ENCODE assay signal across 14 cellular contexts in the genomic region with DNA sequence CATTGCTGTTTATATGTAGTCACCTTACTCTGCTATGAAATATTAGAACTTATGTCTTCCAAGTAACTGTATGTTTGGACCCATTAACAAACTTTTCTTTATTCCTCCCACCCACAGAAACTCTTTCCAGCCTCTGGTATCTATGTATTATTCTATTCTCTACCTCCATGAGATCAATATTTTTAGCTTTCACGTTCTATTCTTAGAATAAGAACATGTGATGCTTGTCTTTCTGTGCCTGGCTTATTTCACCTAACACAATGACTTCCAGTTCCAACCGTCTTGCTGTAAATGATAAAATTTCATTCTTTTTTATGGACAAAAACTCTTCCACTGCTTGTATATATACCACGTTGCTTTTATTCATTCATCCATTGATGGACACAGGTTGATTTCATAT. TPM values are rescaled to one million over a fixed set of nuclear protein-coding genes. Genes with fewer than 3 reads are reported as not detected.
DNase-seq lines count a peak whose midpoint lies in the region; ATAC-seq and FAIRE-seq lines count a peak whose summit lies in the region.
"Not testable (repeated sequence)": the region's sequence is repeated elsewhere in the genome, so short reads cannot be mapped to it uniquely, and the experiment has no call there.
"Had no signal": no experiment of that assay in that cellular context is flagged by ENCODE, and none has a peak within 500 bp of the region (broad histone marks: within the 10 kb centered on the region; RNA-seq: fewer than 3 reads in every experiment).

No MANE protein-coding gene starts in this region.

- ATAC-seq in Right ventricle myocardium superior (ENCODE audit: poor library complexity) (peak; percentile 51), left ventricle myocardium superior (peak; percentile 66)

- peak; percentile 19 for FAIRE-seq in frontal cortex (lab: Jason Lieb, UNC)

- DNase-seq in frontal cortex (ENCODE audit: low spot score in 2 of 2); Right ventricle myocardium superior; left ventricle myocardium superior: not testable (repeated sequence)

- intact Hi-C loops in Right ventricle myocardium superior (cut with DNase I); left ventricle myocardium superior (cut with micrococcal nuclease): not testable (repeated sequence)

RNA-seq across cellular contexts. Expression of gene AMY1A, which starts 14.4 kb away (rescaled TPM):
- total RNA-seq in frontal cortex (not detected), Right ventricle myocardium superior (not detected), left ventricle myocardium superior (not detected)
- total RNA-seq: A172; A673; B cell; Caco-2; Calu3; CD4-positive, alpha-beta memory T cell; CD4-positive, alpha-beta T cell; CD4-positive, CD25-positive, alpha-beta regulatory T cell; CD8-positive, alpha-beta memory T cell; CD8-positive, alpha-beta T cell; Daoy had no signal

RNA-seq across cellular contexts. Expression of gene AMY2A, which starts 24.0 kb away (rescaled TPM):
- total RNA-seq in frontal cortex, result not detected
- not detected for total RNA-seq in Right ventricle myocardium superior
- not detected for total RNA-seq in left ventricle myocardium superior
- total RNA-seq: A172; A673; B cell; Caco-2; Calu3; CD4-positive, alpha-beta memory T cell; CD4-positive, alpha-beta T cell; CD4-positive, CD25-positive, alpha-beta regulatory T cell; CD8-positive, alpha-beta memory T cell; CD8-positive, alpha-beta T cell; Daoy had no signal

RNA-seq across cellular contexts. Expression of gene AMY1B, which starts 54.8 kb away (rescaled TPM):
- total RNA-seq in frontal cortex, result not detected
- total RNA-seq in Right ventricle myocardium superior, result not detected
- not detected for total RNA-seq in left ventricle myocardium superior
- total RNA-seq: A172; A673; B cell; Caco-2; Calu3; CD4-positive, alpha-beta memory T cell; CD4-positive, alpha-beta T cell; CD4-positive, CD25-positive, alpha-beta regulatory T cell; CD8-positive, alpha-beta memory T cell; CD8-positive, alpha-beta T cell; Daoy had no signal
